ENCODE assay signal across 1 cellular context in the genomic region with DNA sequence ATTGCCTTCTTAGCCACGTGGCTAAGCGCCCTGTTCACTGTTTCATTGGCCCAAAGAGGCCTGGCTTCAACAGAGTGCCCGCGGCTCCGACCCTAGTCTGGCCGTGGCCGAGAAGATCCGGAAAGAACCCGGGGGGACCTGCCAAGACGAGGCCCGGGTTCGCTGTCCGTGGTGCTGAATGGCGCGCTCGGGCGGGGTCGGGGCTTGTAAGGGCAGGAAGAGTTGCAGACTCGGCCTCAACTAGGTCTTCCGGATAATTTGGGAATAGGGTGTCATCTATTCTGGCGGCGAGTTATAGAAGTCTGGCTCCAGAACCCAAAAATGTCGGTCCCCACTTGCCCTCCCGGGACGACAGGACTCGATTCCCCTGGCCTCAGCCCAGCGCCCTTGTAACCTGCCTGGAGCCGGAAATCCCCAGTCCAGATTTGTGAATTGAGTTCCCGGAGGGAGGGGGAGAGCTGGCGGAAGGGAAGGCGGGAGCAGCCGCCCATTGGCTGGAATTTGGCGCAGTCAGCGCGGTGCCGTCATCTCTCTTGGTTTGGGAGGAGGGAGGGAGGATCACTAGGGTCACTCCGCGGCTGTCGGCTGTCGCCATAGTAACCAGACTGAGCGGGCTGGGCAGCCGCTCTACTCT.
A peak's percentile ranks its signal among the peaks of the same experiment; 100 is the strongest.
TF ChIP-seq lines count a peak whose summit lies in the region.

No MANE protein-coding gene starts in this region.

TF ChIP-seq in K562, 482 proteins besides CTCF, POLR2A, EP300 and RAD21 (continued from another document and continues in another):
- TF ChIP-seq CUX1 (CRISPR knock-in tag; IDR thresholded peaks at IDR 0.05) (no peak), RBM17 (IDR thresholded peaks at IDR 0.05; ENCODE audit: borderline replicate concordance, low read depth, low read length) (no peak), KDM5B (IDR thresholded peaks at IDR 0.05; ENCODE audit: insufficient replicate concordance, low read depth, low read length) (no peak), POU5F1 (IDR thresholded peaks at IDR 0.05; ENCODE audit: borderline replicate concordance, low read depth, low read length, partially characterized antibody) (no peak), ZBTB11 (CRISPR knock-in tag; IDR thresholded peaks at IDR 0.05) (0 out of 6 replicates have a peak, but pooled peaks of 1 of the 3 experiments have one; percentile 38), CHD1 (IDR thresholded peaks at IDR 0.05; ENCODE audit: low read length) (no peak), PML (IDR thresholded peaks at IDR 0.05; ENCODE audit: low read length) (no peak), ZFP36 (IDR thresholded peaks at IDR 0.05; ENCODE audit: low read depth, low read length, partially characterized antibody) (no peak), ZFP30 (CRISPR knock-in tag; IDR thresholded peaks at IDR 0.05; ENCODE audit: borderline replicate concordance) (no peak), MCM3 (IDR thresholded peaks at IDR 0.05) (no peak), ARID1B (IDR thresholded peaks at IDR 0.05) (no peak), ILK (tag; IDR thresholded peaks at IDR 0.05; ENCODE audit: borderline replicate concordance, low read depth) (no peak), SRF (CRISPR knock-in tag; IDR thresholded peaks at IDR 0.05) (peak in 1 of 2 experiments; percentile 65; a peak in 1 of 4 replicates), ZNF408 (CRISPR knock-in tag; IDR thresholded peaks at IDR 0.05; ENCODE audit: low read depth) (no peak), BHLHE40 (IDR thresholded peaks at IDR 0.05; ENCODE audit: low read length) (no peak), GABPB1 (CRISPR knock-in tag; IDR thresholded peaks at IDR 0.05) (peak; percentile 14; the same call in 1 of the 2 replicates), MAFK (IDR thresholded peaks at IDR 0.05; ENCODE audit: low read length) (no peak), BACH1 (tag; IDR thresholded peaks at IDR 0.05) (no peak), RBM25 (IDR thresholded peaks at IDR 0.05; ENCODE audit: low read depth, low read length, severe bottlenecking) (no peak), ZNF24 (IDR thresholded peaks at IDR 0.05) (no peak), ARID2 (IDR thresholded peaks at IDR 0.05) (no peak), FOXO4 (CRISPR knock-in tag; IDR thresholded peaks at IDR 0.05) (no peak), HMBOX1 (IDR thresholded peaks at IDR 0.05) (no peak)
- TF ChIP-seq, protein P1, sequence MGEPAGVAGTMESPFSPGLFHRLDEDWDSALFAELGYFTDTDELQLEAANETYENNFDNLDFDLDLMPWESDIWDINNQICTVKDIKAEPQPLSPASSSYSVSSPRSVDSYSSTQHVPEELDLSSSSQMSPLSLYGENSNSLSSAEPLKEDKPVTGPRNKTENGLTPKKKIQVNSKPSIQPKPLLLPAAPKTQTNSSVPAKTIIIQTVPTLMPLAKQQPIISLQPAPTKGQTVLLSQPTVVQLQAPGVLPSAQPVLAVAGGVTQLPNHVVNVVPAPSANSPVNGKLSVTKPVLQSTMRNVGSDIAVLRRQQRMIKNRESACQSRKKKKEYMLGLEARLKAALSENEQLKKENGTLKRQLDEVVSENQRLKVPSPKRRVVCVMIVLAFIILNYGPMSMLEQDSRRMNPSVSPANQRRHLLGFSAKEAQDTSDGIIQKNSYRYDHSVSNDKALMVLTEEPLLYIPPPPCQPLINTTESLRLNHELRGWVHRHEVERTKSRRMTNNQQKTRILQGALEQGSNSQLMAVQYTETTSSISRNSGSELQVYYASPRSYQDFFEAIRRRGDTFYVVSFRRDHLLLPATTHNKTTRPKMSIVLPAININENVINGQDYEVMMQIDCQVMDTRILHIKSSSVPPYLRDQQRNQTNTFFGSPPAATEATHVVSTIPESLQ (CRISPR knock-in tag; IDR thresholded peaks at IDR 0.05): 0 out of 2 replicates have a peak, but pooled peaks have one; percentile 65
- TF ChIP-seq, protein P2, sequence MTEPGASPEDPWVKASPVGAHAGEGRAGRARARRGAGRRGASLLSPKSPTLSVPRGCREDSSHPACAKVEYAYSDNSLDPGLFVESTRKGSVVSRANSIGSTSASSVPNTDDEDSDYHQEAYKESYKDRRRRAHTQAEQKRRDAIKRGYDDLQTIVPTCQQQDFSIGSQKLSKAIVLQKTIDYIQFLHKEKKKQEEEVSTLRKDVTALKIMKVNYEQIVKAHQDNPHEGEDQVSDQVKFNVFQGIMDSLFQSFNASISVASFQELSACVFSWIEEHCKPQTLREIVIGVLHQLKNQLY (CRISPR knock-in tag; conservative IDR thresholded peaks at IDR 0.05): no peak
- TF ChIP-seq, protein P3, sequence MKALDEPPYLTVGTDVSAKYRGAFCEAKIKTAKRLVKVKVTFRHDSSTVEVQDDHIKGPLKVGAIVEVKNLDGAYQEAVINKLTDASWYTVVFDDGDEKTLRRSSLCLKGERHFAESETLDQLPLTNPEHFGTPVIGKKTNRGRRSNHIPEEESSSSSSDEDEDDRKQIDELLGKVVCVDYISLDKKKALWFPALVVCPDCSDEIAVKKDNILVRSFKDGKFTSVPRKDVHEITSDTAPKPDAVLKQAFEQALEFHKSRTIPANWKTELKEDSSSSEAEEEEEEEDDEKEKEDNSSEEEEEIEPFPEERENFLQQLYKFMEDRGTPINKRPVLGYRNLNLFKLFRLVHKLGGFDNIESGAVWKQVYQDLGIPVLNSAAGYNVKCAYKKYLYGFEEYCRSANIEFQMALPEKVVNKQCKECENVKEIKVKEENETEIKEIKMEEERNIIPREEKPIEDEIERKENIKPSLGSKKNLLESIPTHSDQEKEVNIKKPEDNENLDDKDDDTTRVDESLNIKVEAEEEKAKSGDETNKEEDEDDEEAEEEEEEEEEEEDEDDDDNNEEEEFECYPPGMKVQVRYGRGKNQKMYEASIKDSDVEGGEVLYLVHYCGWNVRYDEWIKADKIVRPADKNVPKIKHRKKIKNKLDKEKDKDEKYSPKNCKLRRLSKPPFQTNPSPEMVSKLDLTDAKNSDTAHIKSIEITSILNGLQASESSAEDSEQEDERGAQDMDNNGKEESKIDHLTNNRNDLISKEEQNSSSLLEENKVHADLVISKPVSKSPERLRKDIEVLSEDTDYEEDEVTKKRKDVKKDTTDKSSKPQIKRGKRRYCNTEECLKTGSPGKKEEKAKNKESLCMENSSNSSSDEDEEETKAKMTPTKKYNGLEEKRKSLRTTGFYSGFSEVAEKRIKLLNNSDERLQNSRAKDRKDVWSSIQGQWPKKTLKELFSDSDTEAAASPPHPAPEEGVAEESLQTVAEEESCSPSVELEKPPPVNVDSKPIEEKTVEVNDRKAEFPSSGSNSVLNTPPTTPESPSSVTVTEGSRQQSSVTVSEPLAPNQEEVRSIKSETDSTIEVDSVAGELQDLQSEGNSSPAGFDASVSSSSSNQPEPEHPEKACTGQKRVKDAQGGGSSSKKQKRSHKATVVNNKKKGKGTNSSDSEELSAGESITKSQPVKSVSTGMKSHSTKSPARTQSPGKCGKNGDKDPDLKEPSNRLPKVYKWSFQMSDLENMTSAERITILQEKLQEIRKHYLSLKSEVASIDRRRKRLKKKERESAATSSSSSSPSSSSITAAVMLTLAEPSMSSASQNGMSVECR (CRISPR knock-in tag; IDR thresholded peaks at IDR 0.05): peak; percentile 73
- TF ChIP-seq, protein P4, sequence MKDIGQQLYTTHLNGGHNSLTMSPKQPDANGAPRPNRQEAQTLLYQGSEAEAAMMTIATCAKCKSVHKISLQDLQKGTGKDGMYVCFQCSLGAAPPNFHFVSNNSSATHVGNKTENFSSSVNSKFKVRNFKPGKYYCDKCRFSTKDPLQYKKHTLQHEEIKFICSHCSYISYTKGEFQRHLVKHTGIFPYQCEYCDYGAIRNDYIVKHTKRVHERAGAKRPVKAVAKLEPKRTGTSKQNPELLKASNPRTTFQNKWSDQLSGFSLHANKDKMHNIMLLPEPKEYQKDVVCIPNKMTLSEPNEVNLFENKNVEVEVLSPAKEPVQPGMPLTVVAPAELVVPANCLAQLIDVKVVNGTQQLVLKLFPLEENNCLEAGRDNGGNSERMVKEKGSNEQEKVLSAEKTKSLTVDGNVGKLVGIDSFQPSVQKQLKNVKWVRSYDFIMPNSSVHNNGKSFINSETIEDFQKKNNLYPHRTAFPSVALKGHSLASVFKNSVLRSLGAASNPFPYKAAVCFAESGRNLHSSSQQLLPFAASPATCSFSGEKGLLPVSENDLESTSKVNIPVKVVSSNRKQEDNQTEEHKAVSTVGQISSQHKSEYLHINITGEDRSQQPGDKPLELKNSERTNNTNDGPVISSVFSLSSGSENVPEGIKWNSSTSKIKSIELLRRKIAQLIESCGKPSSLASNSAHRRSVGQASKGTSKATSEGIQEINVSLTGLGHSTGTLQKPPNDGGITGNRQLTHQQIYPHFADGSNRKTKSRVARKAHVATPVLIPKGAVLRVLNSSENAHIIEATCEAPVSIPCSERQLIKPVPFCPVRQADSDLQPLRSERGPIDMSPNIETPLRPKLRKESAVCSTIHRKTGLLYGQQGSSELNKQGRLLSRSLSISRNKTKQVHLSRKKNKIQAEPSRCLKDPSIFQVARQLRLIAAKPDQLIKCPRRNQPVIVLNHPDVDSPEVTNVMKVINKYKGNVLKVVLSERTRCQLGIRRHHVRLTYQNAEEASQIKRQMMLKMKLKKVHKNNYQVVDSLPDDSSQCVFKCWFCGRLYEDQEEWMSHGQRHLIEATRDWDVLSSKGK (CRISPR knock-in tag; IDR thresholded peaks at IDR 0.05): no peak
